ENCODE assay signal across 13 cellular contexts in the genomic region with DNA sequence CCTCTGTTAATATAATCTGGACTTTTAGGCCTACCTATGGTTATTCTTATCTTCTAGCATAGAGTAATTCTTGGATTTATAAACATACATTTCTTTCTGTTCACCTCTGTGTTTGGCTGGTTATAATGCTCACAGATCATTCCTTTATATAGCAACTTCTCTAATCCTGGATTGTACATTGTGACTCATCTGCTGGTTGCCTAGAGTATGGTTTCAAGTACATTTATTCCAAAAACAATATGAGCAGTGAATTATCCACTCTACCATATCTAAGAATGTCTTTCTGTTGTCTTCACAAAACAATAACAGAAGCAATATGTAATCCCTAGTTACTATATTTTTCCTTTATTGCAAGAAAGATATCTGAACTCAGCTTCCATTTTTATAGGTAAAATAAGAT. TPM values are rescaled to one million over a fixed set of nuclear protein-coding genes. Genes with fewer than 3 reads are reported as not detected.
A peak's percentile ranks its signal among the peaks of the same experiment; 100 is the strongest.
DNase-seq lines count a peak whose midpoint lies in the region; ATAC-seq and TF ChIP-seq lines count a peak whose summit lies in the region.
"Had no signal": no experiment of that assay in that cellular context is flagged by ENCODE, and none has a peak within 500 bp of the region (broad histone marks: within the 10 kb centered on the region; RNA-seq: fewer than 3 reads in every experiment).

No MANE protein-coding gene starts in this region.

- no peaks in the 10 kb centered on the region for H3K9me3 ChIP-seq in GM23248 (ENCODE audit: low read depth)
- H3K9me3 ChIP-seq: prostate gland had no signal

- H3K9ac ChIP-seq in GM23248: peak overlapping the region; percentile 13; the same call in 1 of the 2 replicates

- H3K4me3 ChIP-seq in GM23248 (no peak overlapping the region; the same call in 1 of the 2 replicates), foreskin fibroblast (ENCODE audit: low read depth in 1 of 2, low read length in 2 of 2) (no peak overlapping the region), skeletal muscle cell (ENCODE audit: low read depth, low read length) (no peak overlapping the region)
- H3K4me3 ChIP-seq: prostate gland had no signal

- no peaks in the 10 kb centered on the region for H3K36me3 ChIP-seq in GM23248 (ENCODE audit: low read depth)
- H3K36me3 ChIP-seq: prostate gland had no signal

- peak overlapping the region; percentile 62 for H3K27ac ChIP-seq in GM23248
- H3K27ac ChIP-seq: epithelial cell of prostate, prostate gland had no signal

- peak overlapping the region; percentile 70 for H3K4me2 ChIP-seq in GM23248 (ENCODE audit: unreplicated experiment)

- ATAC-seq in GM18511 (IDR thresholded peaks at IDR 0.05; ENCODE audit: unreplicated experiment): no peak
- ATAC-seq in GM19452 (IDR thresholded peaks at IDR 0.05; ENCODE audit: unreplicated experiment): no peak
- ATAC-seq: Panc1 had no signal

- DNase-seq in GM23248 (peak; percentile 81), amniotic stem cell (lab: John Stamatoyannopoulos, UW) (peak; percentile 30), foreskin fibroblast (peak; percentile 43 to 74), skeletal muscle cell (ENCODE audit: low read depth) (peak; percentile 48), amygdala (lab: John Stamatoyannopoulos, UW) (no peak), UCSD-AML1 (lab: John Stamatoyannopoulos, UW; ENCODE audit: unreplicated experiment) (no peak)
- DNase-seq: activated CD4-positive, alpha-beta T cell treated with anti-CD3 and anti-CD28 coated beads, Interleukin-2, amount 50 U/mL, for 4 hours; CD4-positive, alpha-beta T cell had no signal

- no peaks in the 10 kb centered on the region for H3K9me2 ChIP-seq in GM23248 (ENCODE audit: insufficient read depth)

- no peak overlapping the region for H2AFZ ChIP-seq in GM23248

- H3K4me1 ChIP-seq in GM23248 (ENCODE audit: insufficient read depth): peaks cover 36% of the 10 kb centered on the region
- H3K4me1 ChIP-seq: prostate gland had no signal

- no peaks in the 10 kb centered on the region for H4K20me1 ChIP-seq in GM23248 (ENCODE audit: insufficient read depth)

- no peak for TF ChIP-seq CTCF in foreskin fibroblast (IDR thresholded peaks at IDR 0.05; ENCODE audit: low read depth, low read length)

- peaks cover 18% of the 10 kb centered on the region for H3F3A ChIP-seq in GM23248 (ENCODE audit: insufficient read depth)

- H3K79me2 ChIP-seq in GM23248 (ENCODE audit: insufficient read depth): no peaks in the 10 kb centered on the region

- in situ Hi-C loops in GM23248 (cut with MboI): no loop called here

- no peaks in the 10 kb centered on the region for H3K27me3 ChIP-seq in GM23248 (replicated peaks; ENCODE audit: insufficient read depth)

RNA-seq across cellular contexts. Expression of a gene that starts 35.3 kb away (rescaled TPM):
- 1.6 and 2.4 TPM in 2 replicates for total RNA-seq in GM23248 (2014; rRNA removed; shearing (Covaris generic))
- 2.4 and 2.8 TPM in 2 replicates for polyA plus RNA-seq in GM23248 (2016; fragmentation: Nextera tagmentation; extraction: Ambion mirVana)

Comparison
In these comparisons a context has a peak if more than half of its experiments do, and no peak if none do; other contexts are left out.
1. DNase-seq: peak in GM23248 (single experiment), amniotic stem cell (single experiment), foreskin fibroblast (2 of 2) and skeletal muscle cell (single experiment); none in amygdala (0 of 56) and UCSD-AML1 (single experiment).